ENCODE assay signal across 11 cellular contexts in genomic region chr5:127958421-127959011, GRCh38.
DNase-seq lines count a peak whose midpoint lies in the region; ATAC-seq, FAIRE-seq and TF ChIP-seq lines count a peak whose summit lies in the region.
"Had no signal": no experiment of that assay in that cellular context is flagged by ENCODE, and none has a peak within 500 bp of the region (broad histone marks: within the 10 kb centered on the region; RNA-seq: fewer than 3 reads in every experiment).

No MANE protein-coding gene starts in this region.

- H3K4me3 ChIP-seq in left ventricle myocardium inferior = no peak overlapping the region
- H3K4me3 ChIP-seq in right cardiac atrium (ENCODE audit: low read length) = no peak overlapping the region
- no peak overlapping the region for H3K4me3 ChIP-seq in keratinocyte (ENCODE audit: control insufficient read depth in 2 of 3, extremely low read depth in 1 of 3, insufficient read depth in 2 of 3, low read depth in 1 of 3, low read length in 3 of 3)
- H3K4me3 ChIP-seq: SK-N-MC, skin epidermis had no signal

- H3K36me3 ChIP-seq in left ventricle myocardium inferior = no peaks in the 10 kb centered on the region
- H3K36me3 ChIP-seq in keratinocyte (ENCODE audit: control insufficient read depth in 2 of 2, extremely low read depth in 1 of 2, insufficient read depth in 2 of 2, low read length in 2 of 2) = no peaks in the 10 kb centered on the region

- H3K4me1 ChIP-seq in left ventricle myocardium inferior (peaks cover 65% of the 10 kb centered on the region), right cardiac atrium (ENCODE audit: control insufficient read depth, insufficient read depth, low read length) (peaks cover 12% of the 10 kb centered on the region), keratinocyte (ENCODE audit: control insufficient read depth, extremely low read depth, insufficient read depth, low read length) (peaks cover 17% of the 10 kb centered on the region)

- 64% methylated on average over 5 of the region's 5 CpGs for WGBS in right cardiac atrium

- H3K9me3 ChIP-seq in left ventricle myocardium inferior (replicated peaks) (peaks cover 8% of the 10 kb centered on the region), right cardiac atrium (ENCODE audit: control insufficient read depth, low read length) (no peaks in the 10 kb centered on the region), keratinocyte (ENCODE audit: control insufficient read depth, low read depth, low read length) (no peaks in the 10 kb centered on the region)

- TF ChIP-seq CTCF in left ventricle myocardium inferior (IDR thresholded peaks at IDR 0.05; ENCODE audit: borderline replicate concordance) (no peak), keratinocyte (optimal IDR thresholded peaks at IDR 0.05 in 1 of 3, IDR thresholded peaks at IDR 0.05 in 1 of 3, conservative IDR thresholded peaks at IDR 0.05 in 1 of 3; ENCODE audit: extremely low read depth in 1 of 3, insufficient read depth in 2 of 3, low read length in 3 of 3) (no peak)

- no peak overlapping the region for H3K9ac ChIP-seq in keratinocyte (ENCODE audit: control insufficient read depth, extremely low read depth, insufficient read depth, low read length)

- intact Hi-C loops in left ventricle myocardium inferior (cut with micrococcal nuclease) (no loop called here), right cardiac atrium (cut with DNase I) (no loop called here)

- H3K27ac ChIP-seq in left ventricle myocardium inferior (replicated peaks) (peak overlapping the region; percentile 83), right cardiac atrium (ENCODE audit: low read length) (no peak overlapping the region), keratinocyte (ENCODE audit: control insufficient read depth, insufficient read depth, low read length) (no peak overlapping the region)
- H3K27ac ChIP-seq: SK-N-MC had no signal

- H3K27me3 ChIP-seq in left ventricle myocardium inferior (ENCODE audit: low read depth) (no peaks in the 10 kb centered on the region), right cardiac atrium (ENCODE audit: control insufficient read depth, insufficient read depth) (no peaks in the 10 kb centered on the region), keratinocyte (ENCODE audit: control insufficient read depth, extremely low read depth, insufficient read depth, low read length) (no peaks in the 10 kb centered on the region)

- dilution Hi-C loops in keratinocyte (cut with MboI; ENCODE audit: extremely low pct_ligation_motif_present, low sequenced_read_pairs) = no loop called here

- H3K9me1 ChIP-seq in keratinocyte (ENCODE audit: control insufficient read depth, extremely low read depth, insufficient read depth, low read length) = no peaks in the 10 kb centered on the region

- no peak overlapping the region for H3K4me2 ChIP-seq in keratinocyte (ENCODE audit: control insufficient read depth, extremely low read depth, insufficient read depth, low read depth, low read length)

- no peaks in the 10 kb centered on the region for H4K20me1 ChIP-seq in keratinocyte (ENCODE audit: control insufficient read depth, extremely low read depth, insufficient read depth, low read length)

- FAIRE-seq in keratinocyte (lab: Jason Lieb, UNC) = peak; percentile 9

- no peak for ATAC-seq in right cardiac atrium
- ATAC-seq in GM21576 (IDR thresholded peaks at IDR 0.05; ENCODE audit: unreplicated experiment) = no peak
- no peak for ATAC-seq in GM21390 (IDR thresholded peaks at IDR 0.05; ENCODE audit: unreplicated experiment)
- ATAC-seq in HG03095 (IDR thresholded peaks at IDR 0.05; ENCODE audit: unreplicated experiment) = no peak

- no peak overlapping the region for H2AFZ ChIP-seq in keratinocyte (ENCODE audit: control insufficient read depth, low read length)

- no peak for DNase-seq in left ventricle myocardium inferior
- DNase-seq in right cardiac atrium = no peak
- peak; percentile 51 for DNase-seq in NCI-H82 (lab: John Stamatoyannopoulos, UW)
- no peak for DNase-seq in keratinocyte (ENCODE audit: low read depth, low spot score)
- no peak for DNase-seq in glomerular visceral epithelial cell (ENCODE audit: extremely low spot score)
- DNase-seq: activated CD4-positive, alpha-beta T cell treated with anti-CD3 and anti-CD28 coated beads for 4 hours had no signal

- H3K79me2 ChIP-seq in keratinocyte (ENCODE audit: control insufficient read depth, insufficient read depth, low read length) = no peaks in the 10 kb centered on the region
